In genomic region chr6:31776961-31777666, GRCh38 we compare ENCODE assay signal across 1 cellular context.
TF ChIP-seq lines count a peak whose summit lies in the region.

VWA7 (minus strand) TSS chr6:31777328; CDS start chr6:31776779, 549 bp downstream.

TF ChIP-seq in HepG2, 621 proteins besides CTCF, POLR2A, EP300 and RAD21 (continued from another document and continues in another):
- TF ChIP-seq CEBPG (CRISPR knock-in tag; IDR thresholded peaks at IDR 0.05) (peak; percentile 33; the same call in 1 of the 2 replicates), SATB2 (CRISPR knock-in tag; IDR thresholded peaks at IDR 0.05) (no peak), RCOR2 (CRISPR knock-in tag; IDR thresholded peaks at IDR 0.05) (no peak), HNF4A (CRISPR knock-in tag; IDR thresholded peaks at IDR 0.05) (no peak; the same call in 1 of the 2 replicates), TRAFD1 (CRISPR knock-in tag; IDR thresholded peaks at IDR 0.05; ENCODE audit: borderline replicate concordance) (no peak), CREB3 (CRISPR knock-in tag; IDR thresholded peaks at IDR 0.05) (no peak), ZSCAN21 (CRISPR knock-in tag; IDR thresholded peaks at IDR 0.05; ENCODE audit: borderline replicate concordance) (peak; percentile 35; the same call in 1 of the 2 replicates), POGZ (CRISPR knock-in tag; IDR thresholded peaks at IDR 0.05) (peak; percentile 37; the same call in 1 of the 2 replicates), JUN (CRISPR knock-in tag; IDR thresholded peaks at IDR 0.05) (0 out of 2 replicates have a peak, but pooled peaks have one; percentile 16), AKNA (CRISPR knock-in tag; IDR thresholded peaks at IDR 0.05; ENCODE audit: borderline replicate concordance) (no peak), JUNB (CRISPR knock-in tag; IDR thresholded peaks at IDR 0.05; ENCODE audit: borderline replicate concordance) (no peak), ZMYM3 (CRISPR knock-in tag; IDR thresholded peaks at IDR 0.05) (no peak), CAMTA2 (CRISPR knock-in tag; IDR thresholded peaks at IDR 0.05; ENCODE audit: borderline replicate concordance) (peak; percentile 47; the same call in 1 of the 2 replicates), POLR2AphosphoS5 (IDR thresholded peaks at IDR 0.05; ENCODE audit: low read depth, low read length) (peak; percentile 61), ZNF788 (CRISPR knock-in tag; IDR thresholded peaks at IDR 0.05; ENCODE audit: borderline replicate concordance) (peak; percentile 74), MYC (CRISPR knock-in tag; IDR thresholded peaks at IDR 0.05; ENCODE audit: borderline replicate concordance) (peak; percentile 61; the same call in 1 of the 2 replicates), ARID3A (IDR thresholded peaks at IDR 0.05; ENCODE audit: low read depth, low read length) (0 out of 2 replicates have a peak, but pooled peaks have one; percentile 10), ZMAT3 (CRISPR knock-in tag; conservative IDR thresholded peaks at IDR 0.05) (0 out of 2 replicates have a peak, but pooled peaks have one; percentile 23), DDIT3 (CRISPR knock-in tag; IDR thresholded peaks at IDR 0.05) (peak; percentile 70; the same call in 1 of the 2 replicates), ZFP82 (CRISPR knock-in tag; IDR thresholded peaks at IDR 0.05; ENCODE audit: borderline replicate concordance) (0 out of 2 replicates have a peak, but pooled peaks have one; percentile 47), RXRA (CRISPR knock-in tag; IDR thresholded peaks at IDR 0.05) (peak; percentile 81), TFDP1 (CRISPR knock-in tag; IDR thresholded peaks at IDR 0.05; ENCODE audit: borderline replicate concordance) (peak; percentile 57; the same call in 1 of the 2 replicates), ONECUT2 (CRISPR knock-in tag; IDR thresholded peaks at IDR 0.05) (no peak), ZXDC (CRISPR knock-in tag; IDR thresholded peaks at IDR 0.05) (no peak), SP4 (CRISPR knock-in tag; IDR thresholded peaks at IDR 0.05) (peak; percentile 35; the same call in 1 of the 2 replicates), ZNF367 (CRISPR knock-in tag; IDR thresholded peaks at IDR 0.05; ENCODE audit: borderline replicate concordance) (no peak), HNRNPH1 (optimal IDR thresholded peaks at IDR 0.05; ENCODE audit: low read depth, low read length) (peak; percentile 40), ZNF552 (CRISPR knock-in tag; IDR thresholded peaks at IDR 0.05; ENCODE audit: borderline replicate concordance) (no peak), TIGD3 (CRISPR knock-in tag; IDR thresholded peaks at IDR 0.05; ENCODE audit: borderline replicate concordance) (0 out of 2 replicates have a peak, but pooled peaks have one; percentile 52), FOXO4 (CRISPR knock-in tag; conservative IDR thresholded peaks at IDR 0.05) (no peak), HOXA5 (CRISPR knock-in tag; IDR thresholded peaks at IDR 0.05) (0 out of 2 replicates have a peak, but pooled peaks have one; percentile 28), ZNF629 (CRISPR knock-in tag; conservative IDR thresholded peaks at IDR 0.05) (no peak), XBP1 (CRISPR knock-in tag; IDR thresholded peaks at IDR 0.05) (no peak), KDM1A (CRISPR knock-in tag; IDR thresholded peaks at IDR 0.05) (0 out of 2 replicates have a peak, but pooled peaks have one; percentile 25), ZFP1 (CRISPR knock-in tag; IDR thresholded peaks at IDR 0.05) (peak; percentile 70; the same call in 1 of the 2 replicates), ZBTB25 (CRISPR knock-in tag; IDR thresholded peaks at IDR 0.05) (peak; percentile 50; the same call in 1 of the 2 replicates), BRF2 (CRISPR knock-in tag; IDR thresholded peaks at IDR 0.05) (no peak), ZNF564 (CRISPR knock-in tag; IDR thresholded peaks at IDR 0.05) (0 out of 2 replicates have a peak, but pooled peaks have one; percentile 22), NR2F6 (IDR thresholded peaks at IDR 0.05) (peak; percentile 82), NR2F6 (CRISPR knock-in tag; IDR thresholded peaks at IDR 0.05) (peak; percentile 82), FOXP1 (IDR thresholded peaks at IDR 0.05) (no peak), FOXP1 (CRISPR knock-in tag; IDR thresholded peaks at IDR 0.05) (peak; percentile 34; the same call in 1 of the 2 replicates), NRL (CRISPR knock-in tag; IDR thresholded peaks at IDR 0.05; ENCODE audit: borderline replicate concordance) (peak; percentile 38; the same call in 1 of the 2 replicates), SOX5 (CRISPR knock-in tag; IDR thresholded peaks at IDR 0.05; ENCODE audit: borderline replicate concordance) (0 out of 2 replicates have a peak, but pooled peaks have one; percentile 41)
